17 cellular contexts compared by ENCODE assay signal in genomic region chr4:7186516-7187296, GRCh38. TPM values are rescaled to one million over a fixed set of nuclear protein-coding genes. Genes with fewer than 3 reads are reported as not detected.
DNase-seq lines count a peak whose midpoint lies in the region; ATAC-seq and TF ChIP-seq lines count a peak whose summit lies in the region.
"Had no signal": no experiment of that assay in that cellular context is flagged by ENCODE, and none has a peak within 500 bp of the region (broad histone marks: within the 10 kb centered on the region; RNA-seq: fewer than 3 reads in every experiment).

No MANE protein-coding gene starts in this region.

- H3K4me3 ChIP-seq in tibial artery (no peak overlapping the region), gastrocnemius medialis (no peak overlapping the region)
- H3K4me3 ChIP-seq: GM23338, K562 had no signal

- in situ Hi-C loops in gastrocnemius medialis (cut with MboI; ENCODE audit: low sequenced_read_pairs in 4 of 4): loop anchor here in 3 of 4 donors (10.0 to 25.0 kb wide), 2 partner anchors 526 to 538 kb away; no protein-coding TSS in a partner anchor

- ATAC-seq in gastrocnemius medialis: no peak

- TF ChIP-seq POLR2A in gastrocnemius medialis (IDR thresholded peaks at IDR 0.05): no peak

- H3K27ac ChIP-seq in tibial artery: no peak overlapping the region
- no peak overlapping the region for H3K27ac ChIP-seq in gastrocnemius medialis
- H3K27ac ChIP-seq: C4-2B had no signal

- peak; percentile 9 for DNase-seq in activated effector memory CD4-positive, alpha-beta T cell treated with anti-CD3 and anti-CD28 coated beads, Interleukin-2, amount 50 U/mL, for 16 hours
- DNase-seq in activated effector memory CD4-positive, alpha-beta T cell treated with Interleukin-2 at 50 U/mL for 16 hours: no peak
- DNase-seq in NCI-H82 treated with DMSO at 0.1 percent for 48 hours (lab: John Stamatoyannopoulos, UW; ENCODE audit: unreplicated experiment): peak; percentile 6
- peak; percentile 75 for DNase-seq in mesenteric fat pad (ENCODE audit: low spot score)
- DNase-seq in tibial artery: peak; percentile 11 to 32
- DNase-seq in amygdala (lab: John Stamatoyannopoulos, UW): no peak
- no peak for DNase-seq in NCI-H1436 (lab: John Stamatoyannopoulos, UW)
- no peak for DNase-seq in gastrocnemius medialis
- DNase-seq: DMS 273 treated with DMSO at 0.1 percent for 48 hours, GF-D8, NCI-H1436 treated with DMSO at 0.1 percent for 48 hours, NCI-H226, OCI-M1, SHP77 treated with DMSO at 0.1 percent for 48 hours had no signal

- TF ChIP-seq CTCF in tibial artery (IDR thresholded peaks at IDR 0.05) (no peak), gastrocnemius medialis (IDR thresholded peaks at IDR 0.05 in 4 of 5, conservative IDR thresholded peaks at IDR 0.05 in 1 of 5) (no peak)

- H3K9me3 ChIP-seq in tibial artery (no peaks in the 10 kb centered on the region), gastrocnemius medialis (no peaks in the 10 kb centered on the region)

- H3K4me1 ChIP-seq in tibial artery: peaks cover 0 to under 1% (median under 1%) of the 10 kb centered on the region in 4 donors
- no peaks in the 10 kb centered on the region for H3K4me1 ChIP-seq in gastrocnemius medialis

- intact Hi-C loops in tibial artery (cut with DNase I; ENCODE audit: low total_unique reads) (no loop called here), gastrocnemius medialis (cut with DNase I; ENCODE audit: low total_unique reads) (no loop called here)

- H3K27me3 ChIP-seq in tibial artery (peaks cover 0 to 53% of the 10 kb centered on the region in 2 donors), gastrocnemius medialis (peaks cover 0 to 26% (median 6%) of the 10 kb centered on the region in 3 donors)

- no peaks in the 10 kb centered on the region for H3K36me3 ChIP-seq in tibial artery
- no peaks in the 10 kb centered on the region for H3K36me3 ChIP-seq in gastrocnemius medialis

RNA-seq across cellular contexts. Expression of gene SORCS2, which starts 5.6 kb away (rescaled TPM):
- total RNA-seq in mesenteric fat pad: 1.9 TPM
- 1 to 10 TPM in 1 of 4 donors, under 1 TPM in 3; 0.07 to 1.2 (median 0.11) TPM for total RNA-seq in gastrocnemius medialis
- total RNA-seq: K562 had no signal

Comparison
In these comparisons a context has a peak if more than half of its experiments do, and no peak if none do; other contexts are left out.
1. DNase-seq: peak in activated effector memory CD4-positive, alpha-beta T cell treated with anti-CD3 and anti-CD28 coated beads, Interleukin-2, amount 50 U/mL, for 16 hours (single experiment), NCI-H82 treated with DMSO at 0.1 percent for 48 hours (single experiment), mesenteric fat pad (single experiment) and tibial artery (2 of 2); none in activated effector memory CD4-positive, alpha-beta T cell treated with Interleukin-2 at 50 U/mL for 16 hours (single experiment), amygdala (0 of 56), NCI-H1436 (single experiment) and gastrocnemius medialis (0 of 2).